29 cellular contexts compared by ENCODE assay signal in the genomic region with DNA sequence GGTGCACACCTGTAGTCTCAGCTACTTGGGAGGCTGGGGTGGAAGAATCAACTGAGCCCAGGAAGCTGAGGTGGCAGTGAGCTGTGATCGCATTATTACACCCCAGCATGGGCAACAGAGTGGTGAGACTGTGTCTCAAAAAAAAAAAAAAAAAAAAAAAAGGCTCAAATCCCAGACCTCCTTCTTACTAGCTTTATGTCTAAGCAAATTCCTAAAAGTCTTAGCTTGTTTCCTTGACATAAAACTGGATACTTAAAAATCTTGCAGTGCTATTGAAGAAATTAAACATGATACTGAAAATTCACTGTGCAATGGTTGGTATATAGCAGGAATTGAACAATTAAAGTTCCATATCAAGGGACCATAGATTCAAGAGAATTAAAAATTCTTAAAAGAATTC. TPM values are rescaled to one million over a fixed set of nuclear protein-coding genes. Genes with fewer than 3 reads are reported as not detected.
"Had no signal": no experiment of that assay in that cellular context is flagged by ENCODE, and none has a peak within 500 bp of the region (broad histone marks: within the 10 kb centered on the region; RNA-seq: fewer than 3 reads in every experiment).

No MANE protein-coding gene starts in this region.

- H3K4me3 Mint-ChIP-seq: activated CD4-positive, alpha-beta memory T cell treated with anti-CD3 and anti-CD28 coated beads, Interleukin-2, amount 10 ng/mL, durations not matched to agents 7 days and 5 days; activated CD4-positive, alpha-beta T cell treated with anti-CD3 and anti-CD28 coated beads, Interleukin-2, amount 10 ng/mL, durations not matched to agents 24 days and 14 days; activated T-cell treated with anti-CD3 and anti-CD28 coated beads, Interleukin-2, amount 50 U/mL, for 24 hours; brain; mesothelial cell of epicardium; naive B cell; stimulated activated naive CD8-positive, alpha-beta T cell treated with anti-CD3 and anti-CD28 coated beads, Interleukin-15, Interleukin-2, amounts not matched to agents 100 ng/mL and 50 ng/mL, for 24 hours had no signal

- H3K27ac Mint-ChIP-seq: activated CD4-positive, alpha-beta memory T cell treated with anti-CD3 and anti-CD28 coated beads, Interleukin-2, amount 10 ng/mL, durations not matched to agents 7 days and 5 days; activated CD4-positive, alpha-beta T cell treated with anti-CD3 and anti-CD28 coated beads, Interleukin-2, amount 10 ng/mL, durations not matched to agents 24 days and 14 days; mesothelial cell of epicardium; stimulated activated naive CD8-positive, alpha-beta T cell treated with anti-CD3 and anti-CD28 coated beads, Interleukin-15, Interleukin-2, amounts not matched to agents 100 ng/mL and 50 ng/mL, for 24 hours had no signal

- H3K9me3 Mint-ChIP-seq: activated CD4-positive, alpha-beta memory T cell treated with anti-CD3 and anti-CD28 coated beads, Interleukin-2, amount 10 ng/mL, durations not matched to agents 7 days and 5 days; activated CD4-positive, alpha-beta T cell treated with anti-CD3 and anti-CD28 coated beads, Interleukin-2, amount 10 ng/mL, durations not matched to agents 24 days and 14 days; activated naive CD4-positive, alpha-beta T cell treated with anti-CD3 and anti-CD28 coated beads, Interleukin-2, amount 50 U/mL, for 72 hours; activated T-cell treated with anti-CD3 and anti-CD28 coated beads, Interleukin-2, amount 50 U/mL, for 24 hours; mesothelial cell of epicardium; neural crest cell; stimulated activated naive CD8-positive, alpha-beta T cell treated with anti-CD3 and anti-CD28 coated beads, Interleukin-15, Interleukin-2, amounts not matched to agents 100 ng/mL and 50 ng/mL, for 24 hours had no signal

- DNase-seq: activated CD4-positive, alpha-beta memory T cell treated with anti-CD3 and anti-CD28 coated beads, Interleukin-2, amount 10 ng/mL, durations not matched to agents 7 days and 5 days; activated CD4-positive, alpha-beta T cell treated with anti-CD3 and anti-CD28 coated beads, Interleukin-2, amount 10 ng/mL, durations not matched to agents 24 days and 14 days; activated CD4-positive, CD25-positive, alpha-beta regulatory T cell treated with anti-CD3 and anti-CD28 coated beads, Interleukin-2, amount 50 U/mL, for 72 hours; activated CD8-positive, alpha-beta memory T cell treated with anti-CD3 and anti-CD28 coated beads, Interleukin-2, amount 50 U/mL, for 48 hours; activated gamma-delta T cell treated with Interleukin-2 at 50 U/mL for 16 hours; activated T-cell treated with anti-CD3 and anti-CD28 coated beads, Interleukin-2, amount 50 U/mL, for 24 hours; adrenal gland; cerebellar nuclear complex; dorsolateral prefrontal cortex; effector memory CD4-positive, alpha-beta T cell; gastrocnemius medialis; glutamatergic neuron; kidney; left colon; mammary epithelial cell; naive B cell; nucleus accumbens; pancreas; retina; stimulated activated CD4-positive, alpha-beta T cell treated with anti-CD3 and anti-CD28 coated beads, Interleukin-12 subunit alpha, Interleukin-12 subunit beta, amount 100 ng/mL, for 4 hours; stimulated activated CD4-positive, alpha-beta T cell treated with anti-CD3 and anti-CD28 coated beads, Interleukin-4, amount 100 ng/mL, for 1 hour; upper lobe of right lung had no signal

- H3K27me3 Mint-ChIP-seq: activated CD4-positive, alpha-beta memory T cell treated with anti-CD3 and anti-CD28 coated beads, Interleukin-2, amount 10 ng/mL, durations not matched to agents 7 days and 5 days; activated CD4-positive, alpha-beta T cell treated with anti-CD3 and anti-CD28 coated beads, Interleukin-2, amount 10 ng/mL, durations not matched to agents 24 days and 14 days; activated T-cell treated with anti-CD3 and anti-CD28 coated beads, Interleukin-2, amount 50 U/mL, for 24 hours; brain; naive B cell; stimulated activated naive CD8-positive, alpha-beta T cell treated with anti-CD3 and anti-CD28 coated beads, Interleukin-15, Interleukin-2, amounts not matched to agents 100 ng/mL and 50 ng/mL, for 24 hours had no signal

- ATAC-seq: activated naive CD4-positive, alpha-beta T cell treated with anti-CD3 and anti-CD28 coated beads, Interleukin-2, amount 50 U/mL, for 72 hours; gastrocnemius medialis; left colon; pancreas; sciatic nerve; upper lobe of right lung had no signal

- H3K4me1 Mint-ChIP-seq: activated CD4-positive, alpha-beta memory T cell treated with anti-CD3 and anti-CD28 coated beads, Interleukin-2, amount 10 ng/mL, durations not matched to agents 7 days and 5 days had no signal

RNA-seq across cellular contexts. Expression of a gene that starts 45.0 kb away (rescaled TPM):
- total RNA-seq: activated CD4-positive, alpha-beta memory T cell treated with anti-CD3 and anti-CD28 coated beads, Interleukin-2, amount 10 ng/mL, durations not matched to agents 7 days and 5 days; activated CD4-positive, alpha-beta T cell treated with anti-CD3 and anti-CD28 coated beads, Interleukin-2, amount 10 ng/mL, durations not matched to agents 24 days and 14 days; activated naive CD4-positive, alpha-beta T cell treated with anti-CD3 and anti-CD28 coated beads, Interleukin-2, amount 50 U/mL, for 72 hours; T-helper 1 cell treated with Interleukin-12 subunit alpha and Interleukin-12 subunit beta and Interleukin-4 antibody, amounts not matched to agents 30 ng/mL and 1 ng/mL, for 36 hours had no signal

RNA-seq across cellular contexts. Expression of a gene that starts 49.1 kb away (rescaled TPM):
- total RNA-seq: activated CD4-positive, alpha-beta memory T cell treated with anti-CD3 and anti-CD28 coated beads, Interleukin-2, amount 10 ng/mL, durations not matched to agents 7 days and 5 days; activated CD4-positive, alpha-beta T cell treated with anti-CD3 and anti-CD28 coated beads, Interleukin-2, amount 10 ng/mL, durations not matched to agents 24 days and 14 days; activated naive CD4-positive, alpha-beta T cell treated with anti-CD3 and anti-CD28 coated beads, Interleukin-2, amount 50 U/mL, for 72 hours; T-helper 1 cell treated with Interleukin-12 subunit alpha and Interleukin-12 subunit beta and Interleukin-4 antibody, amounts not matched to agents 30 ng/mL and 1 ng/mL, for 36 hours had no signal

RNA-seq across cellular contexts. Expression of a gene that starts 58.1 kb away (rescaled TPM):
- total RNA-seq: activated CD4-positive, alpha-beta memory T cell treated with anti-CD3 and anti-CD28 coated beads, Interleukin-2, amount 10 ng/mL, durations not matched to agents 7 days and 5 days; T-helper 1 cell treated with Interleukin-12 subunit alpha and Interleukin-12 subunit beta and Interleukin-4 antibody, amounts not matched to agents 30 ng/mL and 1 ng/mL, for 36 hours had no signal
